In the genomic region with DNA sequence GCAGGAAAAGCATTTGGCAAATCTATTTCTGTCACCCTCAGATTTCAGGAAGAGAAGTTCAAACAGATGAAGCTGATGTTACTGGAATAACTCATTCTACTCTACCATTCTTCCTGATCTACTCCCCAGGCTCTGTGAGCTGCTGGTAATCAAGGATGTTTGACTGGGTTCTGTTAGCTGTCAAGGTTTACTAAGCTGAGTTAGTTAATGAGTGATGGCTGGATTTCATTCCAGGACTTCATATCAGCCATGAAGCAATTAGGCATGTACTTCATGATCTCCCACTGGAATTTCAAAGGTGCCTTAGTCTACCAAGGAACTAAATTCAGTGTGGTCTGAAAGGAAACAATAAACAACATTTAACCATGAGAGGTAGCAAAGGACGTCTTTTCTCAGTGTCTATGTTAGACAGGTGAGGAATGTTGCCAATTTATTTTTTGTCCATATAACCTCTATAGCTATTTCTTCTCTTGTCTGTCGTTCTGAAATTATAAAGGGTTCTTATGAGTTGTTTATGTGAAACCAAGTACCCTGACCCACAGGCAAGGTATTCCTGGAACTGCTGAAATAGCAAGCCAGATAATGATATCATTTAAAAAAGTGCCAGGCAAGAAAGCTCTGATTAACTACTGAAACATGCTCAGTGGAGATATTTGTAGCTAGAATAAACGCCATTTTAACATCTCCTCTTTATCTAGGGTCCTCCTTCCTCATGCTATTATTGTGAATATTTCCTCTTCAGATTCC, we compare ENCODE assay signal across 16 cellular contexts.
A peak's percentile ranks its signal among the peaks of the same experiment; 100 is the strongest.
DNase-seq lines count a peak whose midpoint lies in the region; ATAC-seq, FAIRE-seq and TF ChIP-seq lines count a peak whose summit lies in the region.
"Had no signal": no experiment of that assay in that cellular context is flagged by ENCODE, and none has a peak within 500 bp of the region (broad histone marks: within the 10 kb centered on the region; RNA-seq: fewer than 3 reads in every experiment).

No MANE protein-coding gene starts in this region.

- peaks cover 31% of the 10 kb centered on the region for H3K36me3 Mint-ChIP-seq in activated CD4-positive, alpha-beta T cell treated with anti-CD3 and anti-CD28 coated beads, Interleukin-2, amount 10 ng/mL, durations not matched to agents 7 days and 5 days (ENCODE audit: low read depth)

- TF ChIP-seq CTCF in retinal pigment epithelial cell (conservative IDR thresholded peaks at IDR 0.05; ENCODE audit: low read depth, low read length) = no peak

- peak; percentile 95 for FAIRE-seq in islet of Langerhans (lab: Jason Lieb, UNC)
- FAIRE-seq: frontal cortex, kidney, TTC549 had no signal

- DNase-seq in activated CD4-positive, alpha-beta T cell treated with anti-CD3 and anti-CD28 coated beads, Interleukin-2, amount 10 ng/mL, durations not matched to agents 7 days and 5 days = no peak
- DNase-seq in activated CD4-positive, alpha-beta T cell treated with anti-CD3 and anti-CD28 coated beads for 1 hour = no peak
- peak; percentile 30 for DNase-seq in retinal pigment epithelial cell (ENCODE audit: low read depth)
- no peak for DNase-seq in SKM-1 treated with dmso at 0.1 percent for 144 hours (lab: John Stamatoyannopoulos, UW; ENCODE audit: unreplicated experiment)
- no peak for DNase-seq in NAMALWA (ENCODE audit: low spot score)
- DNase-seq: DMS79 treated with DMSO at 0.1 percent for 48 hours, KG1, kidney, NCI-H524 treated with DMSO at 0.1 percent for 48 hours, occipital lobe had no signal

- CTCF ChIA-PET in activated CD4-positive, alpha-beta T cell treated with anti-CD3 and anti-CD28 coated beads, Interleukin-2, amount 10 ng/mL, durations not matched to agents 7 days and 5 days (lab: Charles Lee) = interaction anchor here (1.5 to 2.2 kb wide), 2 partner anchors 43 to 243 kb away, joined by 3 to 7 read pairs; no protein-coding TSS in a partner anchor

- peaks cover 80% of the 10 kb centered on the region for H3K4me1 Mint-ChIP-seq in activated CD4-positive, alpha-beta T cell treated with anti-CD3 and anti-CD28 coated beads, Interleukin-2, amount 10 ng/mL, durations not matched to agents 7 days and 5 days

- peak; percentile 39; the same call in 1 of the 3 replicates for ATAC-seq in SK-N-SH treated with all-trans-retinoic acid at 6 μM for 48 hours
- ATAC-seq in HG03460 (IDR thresholded peaks at IDR 0.05; ENCODE audit: unreplicated experiment) = no peak

- no peak overlapping the region for H3K4me3 ChIP-seq in retinal pigment epithelial cell (ENCODE audit: low read length)
- H3K4me3 ChIP-seq: ascending aorta had no signal

- H3K4me3 Mint-ChIP-seq in activated CD4-positive, alpha-beta T cell treated with anti-CD3 and anti-CD28 coated beads, Interleukin-2, amount 10 ng/mL, durations not matched to agents 7 days and 5 days = no peak overlapping the region

- no peaks in the 10 kb centered on the region for H3K27me3 Mint-ChIP-seq in activated CD4-positive, alpha-beta T cell treated with anti-CD3 and anti-CD28 coated beads, Interleukin-2, amount 10 ng/mL, durations not matched to agents 7 days and 5 days

- POLR2A ChIA-PET in activated CD4-positive, alpha-beta T cell treated with anti-CD3 and anti-CD28 coated beads, Interleukin-2, amount 10 ng/mL, durations not matched to agents 7 days and 5 days (lab: Charles Lee) = no interaction called here

- peaks cover 4% of the 10 kb centered on the region for H3K9me3 Mint-ChIP-seq in activated CD4-positive, alpha-beta T cell treated with anti-CD3 and anti-CD28 coated beads, Interleukin-2, amount 10 ng/mL, durations not matched to agents 7 days and 5 days

- peak overlapping the region; percentile 83 for H3K27ac Mint-ChIP-seq in activated CD4-positive, alpha-beta T cell treated with anti-CD3 and anti-CD28 coated beads, Interleukin-2, amount 10 ng/mL, durations not matched to agents 7 days and 5 days

TF ChIP-seq in SK-N-SH treated with all-trans-retinoic acid at 6 μM for 48 hours, 23 proteins besides CTCF, POLR2A, EP300 and RAD21:
- TF ChIP-seq, protein P1, sequence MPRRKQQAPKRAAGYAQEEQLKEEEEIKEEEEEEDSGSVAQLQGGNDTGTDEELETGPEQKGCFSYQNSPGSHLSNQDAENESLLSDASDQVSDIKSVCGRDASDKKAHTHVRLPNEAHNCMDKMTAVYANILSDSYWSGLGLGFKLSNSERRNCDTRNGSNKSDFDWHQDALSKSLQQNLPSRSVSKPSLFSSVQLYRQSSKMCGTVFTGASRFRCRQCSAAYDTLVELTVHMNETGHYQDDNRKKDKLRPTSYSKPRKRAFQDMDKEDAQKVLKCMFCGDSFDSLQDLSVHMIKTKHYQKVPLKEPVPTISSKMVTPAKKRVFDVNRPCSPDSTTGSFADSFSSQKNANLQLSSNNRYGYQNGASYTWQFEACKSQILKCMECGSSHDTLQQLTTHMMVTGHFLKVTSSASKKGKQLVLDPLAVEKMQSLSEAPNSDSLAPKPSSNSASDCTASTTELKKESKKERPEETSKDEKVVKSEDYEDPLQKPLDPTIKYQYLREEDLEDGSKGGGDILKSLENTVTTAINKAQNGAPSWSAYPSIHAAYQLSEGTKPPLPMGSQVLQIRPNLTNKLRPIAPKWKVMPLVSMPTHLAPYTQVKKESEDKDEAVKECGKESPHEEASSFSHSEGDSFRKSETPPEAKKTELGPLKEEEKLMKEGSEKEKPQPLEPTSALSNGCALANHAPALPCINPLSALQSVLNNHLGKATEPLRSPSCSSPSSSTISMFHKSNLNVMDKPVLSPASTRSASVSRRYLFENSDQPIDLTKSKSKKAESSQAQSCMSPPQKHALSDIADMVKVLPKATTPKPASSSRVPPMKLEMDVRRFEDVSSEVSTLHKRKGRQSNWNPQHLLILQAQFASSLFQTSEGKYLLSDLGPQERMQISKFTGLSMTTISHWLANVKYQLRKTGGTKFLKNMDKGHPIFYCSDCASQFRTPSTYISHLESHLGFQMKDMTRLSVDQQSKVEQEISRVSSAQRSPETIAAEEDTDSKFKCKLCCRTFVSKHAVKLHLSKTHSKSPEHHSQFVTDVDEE (CRISPR knock-in tag; IDR thresholded peaks at IDR 0.05) = peak; percentile 60; the same call in 1 of the 2 replicates
- TF ChIP-seq, protein P2, sequence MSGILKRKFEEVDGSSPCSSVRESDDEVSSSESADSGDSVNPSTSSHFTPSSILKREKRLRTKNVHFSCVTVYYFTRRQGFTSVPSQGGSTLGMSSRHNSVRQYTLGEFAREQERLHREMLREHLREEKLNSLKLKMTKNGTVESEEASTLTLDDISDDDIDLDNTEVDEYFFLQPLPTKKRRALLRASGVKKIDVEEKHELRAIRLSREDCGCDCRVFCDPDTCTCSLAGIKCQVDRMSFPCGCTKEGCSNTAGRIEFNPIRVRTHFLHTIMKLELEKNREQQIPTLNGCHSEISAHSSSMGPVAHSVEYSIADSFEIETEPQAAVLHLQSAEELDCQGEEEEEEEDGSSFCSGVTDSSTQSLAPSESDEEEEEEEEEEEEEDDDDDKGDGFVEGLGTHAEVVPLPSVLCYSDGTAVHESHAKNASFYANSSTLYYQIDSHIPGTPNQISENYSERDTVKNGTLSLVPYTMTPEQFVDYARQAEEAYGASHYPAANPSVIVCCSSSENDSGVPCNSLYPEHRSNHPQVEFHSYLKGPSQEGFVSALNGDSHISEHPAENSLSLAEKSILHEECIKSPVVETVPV (CRISPR knock-in tag; IDR thresholded peaks at IDR 0.05) = no peak
- TF ChIP-seq SNAI2 (CRISPR knock-in tag; IDR thresholded peaks at IDR 0.05) (no peak), ISL1 (CRISPR knock-in tag; IDR thresholded peaks at IDR 0.05) (peak; percentile 33; the same call in 1 of the 2 replicates)
